Comparison of ENCODE assay signal across 17 cellular contexts in genomic region chr20:23582293-23582692, GRCh38. TPM values are rescaled to one million over a fixed set of nuclear protein-coding genes. Genes with fewer than 3 reads are reported as not detected.
DNase-seq lines count a peak whose midpoint lies in the region; ATAC-seq, FAIRE-seq and TF ChIP-seq lines count a peak whose summit lies in the region.
"Had no signal": no experiment of that assay in that cellular context is flagged by ENCODE, and none has a peak within 500 bp of the region (broad histone marks: within the 10 kb centered on the region; RNA-seq: fewer than 3 reads in every experiment).

No MANE protein-coding gene starts in this region.

- no peak for TF ChIP-seq EP300 in K562 (IDR thresholded peaks at IDR 0.05; ENCODE audit: low read length)
- no peak for TF ChIP-seq EP300 in esophagus muscularis mucosa (IDR thresholded peaks at IDR 0.05)

- no peak overlapping the region for H3K9ac ChIP-seq in K562 (ENCODE audit: insufficient read depth in 1 of 2, low read depth in 2 of 2, low read length in 2 of 2)
- H3K9ac ChIP-seq: KMS-11, SK-N-SH had no signal

- intact Hi-C loops in K562 (cut with micrococcal nuclease): no loop called here
- intact Hi-C loops in esophagus muscularis mucosa (cut with DNase I): no loop called here

- no peak overlapping the region for H3K4me2 ChIP-seq in K562 (ENCODE audit: insufficient read depth, low read length)
- H3K4me2 ChIP-seq: A549, KMS-11, SK-N-SH had no signal

- H3K27me3 ChIP-seq in K562 (ENCODE audit: control insufficient read depth in 2 of 2, insufficient read depth in 2 of 2, low read length in 2 of 2): no peaks in the 10 kb centered on the region
- peaks cover 0 to 12% (median 0%) of the 10 kb centered on the region in 4 donors for H3K27me3 ChIP-seq in esophagus muscularis mucosa
- H3K27me3 ChIP-seq: BE2C had no signal

- no peaks in the 10 kb centered on the region for H3K4me1 Mint-ChIP-seq in activated naive CD8-positive, alpha-beta T cell treated with anti-CD3 and anti-CD28 coated beads for 36 hours

- ATAC-seq in K562 (no peak; the same call in 1 of the 3 replicates), HG03097 (IDR thresholded peaks at IDR 0.05; ENCODE audit: low FRiP score, unreplicated experiment) (no peak), HG02938 (IDR thresholded peaks at IDR 0.05; ENCODE audit: unreplicated experiment) (no peak)
- ATAC-seq: A549 had no signal

- H3K4me3 ChIP-seq in HEK293 (ENCODE audit: low read depth, low read length) (no peak overlapping the region), K562 (no peak overlapping the region), esophagus muscularis mucosa (no peak overlapping the region)
- H3K4me3 ChIP-seq: A549 had no signal

- H3K27ac Mint-ChIP-seq in activated naive CD8-positive, alpha-beta T cell treated with anti-CD3 and anti-CD28 coated beads for 36 hours: no peak overlapping the region

- 0 out of 2 replicates have a peak overlapping the region, but pooled peaks have one; percentile 23 for H2AFZ ChIP-seq in K562 (ENCODE audit: low read depth, low read length)

- no peak for FAIRE-seq in K562 (lab: Jason Lieb, UNC)
- FAIRE-seq: A549 had no signal

- H3K4me3 Mint-ChIP-seq in activated naive CD8-positive, alpha-beta T cell treated with anti-CD3 and anti-CD28 coated beads for 36 hours: no peak overlapping the region
- H3K4me3 Mint-ChIP-seq: H9 had no signal

- no peaks in the 10 kb centered on the region for H4K20me1 ChIP-seq in K562 (replicated peaks; ENCODE audit: control insufficient read depth, insufficient read depth, low read length)

- H3K9me1 ChIP-seq in K562 (ENCODE audit: control insufficient read depth, insufficient read depth, low read length): no peaks in the 10 kb centered on the region

- no peaks in the 10 kb centered on the region for H3K9me3 ChIP-seq in HEK293 (ENCODE audit: control insufficient read depth, insufficient read depth, low read depth, low read length)
- H3K9me3 ChIP-seq in K562 (replicated peaks; ENCODE audit: control insufficient read depth, insufficient read depth, low read depth, low read length): no peaks in the 10 kb centered on the region
- peaks cover 0 to 3% (median 0%) of the 10 kb centered on the region in 4 donors for H3K9me3 ChIP-seq in esophagus muscularis mucosa
- H3K9me3 ChIP-seq: BE2C, SK-N-SH had no signal

- TF ChIP-seq RAD21 in K562 (CRISPR knock-in tag; conservative IDR thresholded peaks at IDR 0.05 in 1 of 2, IDR thresholded peaks at IDR 0.05 in 1 of 2): no peak

- no TSS peak for BruUV-seq in K562 (replicated peaks; lab: Mats Ljungman, UMichigan)

- no peak for TF ChIP-seq POLR2A in K562 (conservative IDR thresholded peaks at IDR 0.05)
- no peak for TF ChIP-seq POLR2A in esophagus muscularis mucosa (IDR thresholded peaks at IDR 0.05; ENCODE audit: low read depth)

- no peak for DNase-seq in K562 (ENCODE audit: extremely low read depth in 1 of 4, low spot score in 3 of 4)
- peak; percentile 66 for DNase-seq in esophagus muscularis mucosa (ENCODE audit: extremely low spot score)
- DNase-seq in mesenteric fat pad (ENCODE audit: low spot score): peak; percentile 51
- DNase-seq in activated naive CD8-positive, alpha-beta T cell treated with anti-CD3 and anti-CD28 coated beads for 36 hours: no peak
- DNase-seq: BE2C, MV-4-11, NCI-H187, NCI-H446, NCI-H526, SK-N-SH had no signal

- POLR2A ChIA-PET in HEK293 (lab: Yijun Ruan, JAX) (no interaction called here), K562 (lab: Yijun Ruan, JAX) (no interaction called here)

- H3K27me3 Mint-ChIP-seq in activated naive CD8-positive, alpha-beta T cell treated with anti-CD3 and anti-CD28 coated beads for 36 hours: peaks cover 6% of the 10 kb centered on the region

- in situ Hi-C loops in K562 (cut with MboI): no loop called here

- TF ChIP-seq CTCF in HEK293 (tag by site-specific recombination; IDR thresholded peaks at IDR 0.05) (no peak), K562 (IDR thresholded peaks at IDR 0.05 in 2 of 3, conservative IDR thresholded peaks at IDR 0.05 in 1 of 3; ENCODE audit: insufficient read depth in 2 of 3, low read depth in 1 of 3, low read length in 3 of 3) (no peak), esophagus muscularis mucosa (IDR thresholded peaks at IDR 0.05) (no peak)

- H3K9me3 Mint-ChIP-seq in activated naive CD8-positive, alpha-beta T cell treated with anti-CD3 and anti-CD28 coated beads for 36 hours: peaks cover 2% of the 10 kb centered on the region

- no peaks in the 10 kb centered on the region for H3K36me3 ChIP-seq in HEK293 (ENCODE audit: control insufficient read depth in 2 of 2, insufficient read depth in 1 of 2, low read length in 2 of 2)
- H3K36me3 ChIP-seq in K562 (ENCODE audit: control insufficient read depth, insufficient read depth, low read length): no peaks in the 10 kb centered on the region
- H3K36me3 ChIP-seq in esophagus muscularis mucosa: no peaks in the 10 kb centered on the region
- H3K36me3 ChIP-seq: BE2C had no signal

- no peaks in the 10 kb centered on the region for H3K79me2 ChIP-seq in K562 (ENCODE audit: control insufficient read depth, insufficient read depth, low read length)

- H3K36me3 Mint-ChIP-seq in activated naive CD8-positive, alpha-beta T cell treated with anti-CD3 and anti-CD28 coated beads for 36 hours: no peaks in the 10 kb centered on the region

- H3K4me1 ChIP-seq in HEK293 (ENCODE audit: control insufficient read depth, insufficient read depth, low read length) (no peaks in the 10 kb centered on the region), K562 (replicated peaks in 1 of 2; ENCODE audit: control insufficient read depth in 2 of 2, insufficient read depth in 2 of 2, low read length in 2 of 2) (peaks cover 0 to 3% of the 10 kb centered on the region in 2 experiments; a peak in 3 of 5 replicates), esophagus muscularis mucosa (no peaks in the 10 kb centered on the region)
- H3K4me1 ChIP-seq: BE2C had no signal

- CTCF ChIA-PET in HEK293 (lab: Yijun Ruan, JAX): no interaction called here
- CTCF ChIA-PET in K562 (lab: Yijun Ruan, JAX; ENCODE audit: low intra/inter-chr PET ratio): no interaction called here

- H3K27ac ChIP-seq in HEK293 (ENCODE audit: extremely low read depth, low read depth, low read length) (no peak overlapping the region), K562 (ENCODE audit: extremely low read depth, low read depth, low read length) (no peak overlapping the region), esophagus muscularis mucosa (replicated peaks in 1 of 4) (no peak overlapping the region)
- H3K27ac ChIP-seq: A549, KMS-11 had no signal

- 0% methylated on average over 1 of the region's 1 CpG for WGBS in K562 (ENCODE audit: insufficient coverage, low coverage, missing lambda C conversion rate)
- WGBS in esophagus muscularis mucosa: 100% methylated on average over 1 of the region's 1 CpG

RNA-seq across cellular contexts. Expression of gene CST9L, which starts 14.0 kb away (rescaled TPM):
- total RNA-seq in K562 (2011; cell fraction: chromatin; rRNA removed; ENCODE audit: low replicate concordance): not detected in 2 replicates
- not detected in 2 replicates for total RNA-seq in K562 (2011; cell fraction: nucleolus; rRNA removed)
- total RNA-seq in K562 (2011; cell fraction: nucleoplasm; rRNA removed): not detected in 2 replicates
- total RNA-seq in K562 (2014; rRNA removed): not detected in 2 replicates
- not detected in 2 replicates for total RNA-seq in K562 (2014; rRNA removed; fragmentation: Illumina TruSeq; extraction: Trizol)
- not detected in 2 replicates for total RNA-seq in K562 (2015; rRNA removed; fragmentation: Illumina TruSeq; extraction: Trizol)
- total RNA-seq in K562 (2021): not detected in 2 replicates
- polyA plus RNA-seq in K562 (2011; rRNA removed): not detected in 2 replicates
- polyA plus RNA-seq in K562 (2011; cell fraction: cytosol; rRNA removed): 0.07 TPM in 1 of 2 replicates, not detected in the other
- polyA plus RNA-seq in K562 (2011; cell fraction: nucleus; rRNA removed): not detected in 2 replicates
- polyA plus RNA-seq in K562 (2012): not detected in 2 replicates
- polyA plus RNA-seq in K562 (2014; fragmentation: Illumina TruSeq; extraction: Trizol): not detected in 2 replicates
- polyA plus RNA-seq in K562 (2014; fragmentation: Nextera tagmentation; extraction: Ambion mirVana): not detected
- not detected in 2 replicates for polyA plus RNA-seq in K562 (2014; rRNA removed)
- not detected in 2 replicates for polyA minus RNA-seq in K562 (2011; rRNA and poly(A)+ RNA removed)
- not detected in 2 replicates for polyA minus RNA-seq in K562 (2011; cell fraction: cytosol; rRNA and poly(A)+ RNA removed)
- not detected in 2 replicates for polyA minus RNA-seq in K562 (2011; cell fraction: nucleus; rRNA and poly(A)+ RNA removed)
- not detected for total RNA-seq in esophagus muscularis mucosa
- total RNA-seq in mesenteric fat pad: not detected
- not detected for total RNA-seq in activated naive CD8-positive, alpha-beta T cell treated with anti-CD3 and anti-CD28 coated beads for 36 hours
- total RNA-seq: H9, HT1080 had no signal
- polyA plus RNA-seq: A549, SK-N-SH had no signal

RNA-seq across cellular contexts. Expression of gene CST9, which starts 23.4 kb away (rescaled TPM):
- not detected in 2 replicates for total RNA-seq in K562 (2011; cell fraction: chromatin; rRNA removed; ENCODE audit: low replicate concordance)
- total RNA-seq in K562 (2011; cell fraction: nucleolus; rRNA removed): not detected in 2 replicates
- 0.38 TPM in 1 of 2 replicates, not detected in the other for total RNA-seq in K562 (2011; cell fraction: nucleoplasm; rRNA removed)
- total RNA-seq in K562 (2014; rRNA removed) (not detected in 2 replicates), K562 (2014; rRNA removed; fragmentation: Illumina TruSeq; extraction: Trizol) (not detected in 2 replicates), K562 (2015; rRNA removed; fragmentation: Illumina TruSeq; extraction: Trizol) (not detected in 2 replicates), K562 (2021) (not detected in 2 replicates), esophagus muscularis mucosa (not detected), mesenteric fat pad (not detected)
- polyA plus RNA-seq in K562 (2011; rRNA removed) (not detected in 2 replicates), K562 (2014; fragmentation: Illumina TruSeq; extraction: Trizol) (not detected in 2 replicates), K562 (2014; fragmentation: Nextera tagmentation; extraction: Ambion mirVana) (not detected), K562 (2014; rRNA removed) (not detected in 2 replicates)
- polyA plus RNA-seq in K562 (2011; cell fraction: cytosol; rRNA removed): not detected in 2 replicates
- not detected in 2 replicates for polyA plus RNA-seq in K562 (2011; cell fraction: nucleus; rRNA removed)
- polyA plus RNA-seq in K562 (2012): not detected in 2 replicates
- not detected in 2 replicates for polyA minus RNA-seq in K562 (2011; rRNA and poly(A)+ RNA removed)
- not detected in 2 replicates for polyA minus RNA-seq in K562 (2011; cell fraction: cytosol; rRNA and poly(A)+ RNA removed)
- polyA minus RNA-seq in K562 (2011; cell fraction: nucleus; rRNA and poly(A)+ RNA removed): not detected in 2 replicates
- total RNA-seq in activated naive CD8-positive, alpha-beta T cell treated with anti-CD3 and anti-CD28 coated beads for 36 hours: not detected
- total RNA-seq: H9, HT1080 had no signal
- polyA plus RNA-seq: A549, SK-N-SH had no signal

RNA-seq across cellular contexts. Expression of gene CST3, which starts 55.5 kb away (rescaled TPM):
- 9.8 and 40.0 TPM in 2 replicates for total RNA-seq in K562 (2011; cell fraction: chromatin; rRNA removed; ENCODE audit: low replicate concordance)
- total RNA-seq in K562 (2011; cell fraction: nucleolus; rRNA removed): 96.9 and 115 TPM in 2 replicates
- 57.6 and 64.2 TPM in 2 replicates for total RNA-seq in K562 (2011; cell fraction: nucleoplasm; rRNA removed)
- total RNA-seq in K562 (2014; rRNA removed) (66.7 and 81.2 TPM in 2 replicates), K562 (2014; rRNA removed; fragmentation: Illumina TruSeq; extraction: Trizol) (14.8 and 23.1 TPM in 2 replicates), K562 (2015; rRNA removed; fragmentation: Illumina TruSeq; extraction: Trizol) (42.9 and 48.5 TPM in 2 replicates), K562 (2021) (111 and 113 TPM in 2 replicates), esophagus muscularis mucosa (1,000 to 10,000 TPM; 1,253 to 2,184 (median 1,709) TPM), mesenteric fat pad (1,237 TPM)
- polyA plus RNA-seq in K562 (2011; rRNA removed) (46.6 and 83.5 TPM in 2 replicates), K562 (2014; fragmentation: Illumina TruSeq; extraction: Trizol) (52.1 and 55.2 TPM in 2 replicates), K562 (2014; fragmentation: Nextera tagmentation; extraction: Ambion mirVana) (10 to 100 TPM in 1 of 2 experiments, 1 to 10 TPM in 1; 8.7 to 12.4 TPM), K562 (2014; rRNA removed) (103 and 110 TPM in 2 replicates)
- 110 and 262 TPM in 2 replicates for polyA plus RNA-seq in K562 (2011; cell fraction: cytosol; rRNA removed)
- 22.3 and 27.1 TPM in 2 replicates for polyA plus RNA-seq in K562 (2011; cell fraction: nucleus; rRNA removed)
- 114 and 177 TPM in 2 replicates for polyA plus RNA-seq in K562 (2012)
- 20.5 and 29.9 TPM in 2 replicates for polyA minus RNA-seq in K562 (2011; rRNA and poly(A)+ RNA removed)
- 56.7 and 67.3 TPM in 2 replicates for polyA minus RNA-seq in K562 (2011; cell fraction: cytosol; rRNA and poly(A)+ RNA removed)
- polyA minus RNA-seq in K562 (2011; cell fraction: nucleus; rRNA and poly(A)+ RNA removed): 11.2 and 12.6 TPM in 2 replicates
- total RNA-seq in activated naive CD8-positive, alpha-beta T cell treated with anti-CD3 and anti-CD28 coated beads for 36 hours: under 1 TPM; 0.54 to 0.62 TPM

Comparison
In these comparisons a context has a peak if more than half of its experiments do, and no peak if none do; other contexts are left out.
1. DNase-seq: peak in esophagus muscularis mucosa (single experiment) and mesenteric fat pad (single experiment); none in K562 (0 of 4) and activated naive CD8-positive, alpha-beta T cell treated with anti-CD3 and anti-CD28 coated beads for 36 hours (single experiment).
2. RNA of gene CST3, which starts 55.5 kb away (total RNA-seq): 1,253 to 2,184 TPM in esophagus muscularis mucosa, 1,237 TPM in mesenteric fat pad (single experiment) and 9.8 to 115 TPM in K562; 0.54 to 0.62 TPM in activated naive CD8-positive, alpha-beta T cell treated with anti-CD3 and anti-CD28 coated beads for 36 hours; every median in the first group is over 4 times any median in the second.